Comparison of ENCODE assay signal across 8 cellular contexts in genomic region chr22:37498289-37498909, GRCh38. TPM values are rescaled to one million over a fixed set of nuclear protein-coding genes. Genes with fewer than 3 reads are reported as not detected.
A peak's percentile ranks its signal among the peaks of the same experiment; 100 is the strongest.
DNase-seq lines count a peak whose midpoint lies in the region; ATAC-seq and TF ChIP-seq lines count a peak whose summit lies in the region.

No MANE protein-coding gene starts in this region.

- no peak overlapping the region for H3K27ac Mint-ChIP-seq in CD4-positive, alpha-beta T cell

- no peak overlapping the region for H3K4me3 Mint-ChIP-seq in CD4-positive, alpha-beta T cell

- DNase-seq in CD4-positive, alpha-beta T cell: peak; percentile 56 to 78 (median 70)
- DNase-seq in HEK293T (ENCODE audit: extremely low spot score) (peak; percentile 86), WERI-Rb-1 (peak; percentile 83), cardiac fibroblast (ENCODE audit: low read depth in 2 of 2) (no peak), anterior cingulate cortex (lab: John Stamatoyannopoulos, UW) (no peak), OCI-M2 (lab: John Stamatoyannopoulos, UW; ENCODE audit: unreplicated experiment) (no peak)

- no peaks in the 10 kb centered on the region for H3K27me3 ChIP-seq in CD4-positive, alpha-beta T cell (ENCODE audit: control insufficient read depth, insufficient read depth, low read length)
- H3K27me3 ChIP-seq in WERI-Rb-1 (ENCODE audit: insufficient read depth, low read depth, severe bottlenecking) (no peaks in the 10 kb centered on the region), neutrophil (peaks cover 66% of the 10 kb centered on the region)

- no peaks in the 10 kb centered on the region for H3K4me1 ChIP-seq in neutrophil (ENCODE audit: control insufficient read depth in 1 of 2, insufficient read depth in 1 of 2, low read depth in 1 of 2, low read length in 1 of 2)

- no peaks in the 10 kb centered on the region for H3K36me3 Mint-ChIP-seq in CD4-positive, alpha-beta T cell (ENCODE audit: low read depth)

- no peak overlapping the region for H3K4me3 ChIP-seq in WERI-Rb-1 (ENCODE audit: low read depth, low read length)
- no peak overlapping the region for H3K4me3 ChIP-seq in cardiac fibroblast (replicated peaks in 1 of 2; ENCODE audit: low read depth in 2 of 2, low read length in 2 of 2)
- no peak overlapping the region for H3K4me3 ChIP-seq in neutrophil (ENCODE audit: low read depth in 1 of 2, low read length in 1 of 2)

- intact Hi-C loops in CD4-positive, alpha-beta T cell (cut with DNase I, micrococcal nuclease): loop anchor here (1.0 to 5.0 kb wide), 3 partner anchors 26 to 182 kb away; no protein-coding TSS in a partner anchor

- H3K9me3 Mint-ChIP-seq in CD4-positive, alpha-beta T cell: no peaks in the 10 kb centered on the region

- POLR2A ChIA-PET in CD4-positive, alpha-beta T cell (lab: Charles Lee): interaction anchor here (1.0 to 2.1 kb wide), 4 partner anchors 12 to 69 kb away, joined by 3 to 8 read pairs (median 4); partner anchors contain the start of gene MFNG
- POLR2A ChIA-PET in HEK293T (lab: Yijun Ruan, JAX): interaction anchor here (0.5 kb wide), 1 partner anchor 15 kb away, joined by 3 read pairs; no protein-coding TSS in a partner anchor

- no peaks in the 10 kb centered on the region for H3K9me3 ChIP-seq in CD4-positive, alpha-beta T cell (ENCODE audit: control insufficient read depth, low read length)
- H3K9me3 ChIP-seq in WERI-Rb-1 (ENCODE audit: severe bottlenecking) (no peaks in the 10 kb centered on the region), neutrophil (no peaks in the 10 kb centered on the region)

- peak; percentile 76 for TF ChIP-seq CTCF in CD4-positive, alpha-beta T cell (IDR thresholded peaks at IDR 0.05)
- peak; percentile 93 for TF ChIP-seq CTCF in WERI-Rb-1 (IDR thresholded peaks at IDR 0.05; ENCODE audit: low read depth, low read length)
- TF ChIP-seq CTCF in cardiac fibroblast (IDR thresholded peaks at IDR 0.05; ENCODE audit: low read depth, low read length): peak; percentile 13
- TF ChIP-seq CTCF in neutrophil (IDR thresholded peaks at IDR 0.05): peak; percentile 42

- peaks cover 3% of the 10 kb centered on the region for H3K36me3 ChIP-seq in WERI-Rb-1
- no peaks in the 10 kb centered on the region for H3K36me3 ChIP-seq in neutrophil

- no peak overlapping the region for H3K27ac ChIP-seq in CD4-positive, alpha-beta T cell (ENCODE audit: low read depth, low read length)
- peak overlapping the region; percentile 58 for H3K27ac ChIP-seq in WERI-Rb-1
- no peak overlapping the region for H3K27ac ChIP-seq in neutrophil

- ATAC-seq in CD4-positive, alpha-beta T cell (ENCODE audit: poor library complexity): peak; percentile 99
- no peak for ATAC-seq in HG03565 (IDR thresholded peaks at IDR 0.05; ENCODE audit: unreplicated experiment)

- H3K4me1 Mint-ChIP-seq in CD4-positive, alpha-beta T cell (ENCODE audit: low read depth): peaks cover 28% of the 10 kb centered on the region

- H3K27me3 Mint-ChIP-seq in CD4-positive, alpha-beta T cell: no peaks in the 10 kb centered on the region

- CTCF ChIA-PET in CD4-positive, alpha-beta T cell (lab: Charles Lee): interaction anchor here (0.5 to 3.6 kb wide), 7 partner anchors 8 to 290 kb away, joined by 3 to 41 read pairs (median 5); no protein-coding TSS in a partner anchor
- CTCF ChIA-PET in HEK293T (lab: Yijun Ruan, JAX): interaction anchor here (0.6 to 3.4 kb wide), 4 partner anchors 12 to 102 kb away, joined by 3 to 14 read pairs (median 4); partner anchors contain the start of gene MFNG

TF ChIP-seq in HEK293T, 16 proteins besides CTCF, POLR2A, EP300 and RAD21:
- no peak for TF ChIP-seq NFRKB (IDR thresholded peaks at IDR 0.05)
- TF ChIP-seq FOXM1 (IDR thresholded peaks at IDR 0.05; ENCODE audit: borderline replicate concordance): no peak
- no peak for TF ChIP-seq ARNT (IDR thresholded peaks at IDR 0.05)
- TF ChIP-seq PKNOX1 (IDR thresholded peaks at IDR 0.05): no peak
- TF ChIP-seq ZNF384 (IDR thresholded peaks at IDR 0.05): no peak
- no peak for TF ChIP-seq SUZ12 (IDR thresholded peaks at IDR 0.05)
- no peak for TF ChIP-seq FOXK2 (IDR thresholded peaks at IDR 0.05)
- no peak for TF ChIP-seq L3MBTL2 (conservative IDR thresholded peaks at IDR 0.05)
- no peak for TF ChIP-seq LEF1 (IDR thresholded peaks at IDR 0.05; ENCODE audit: borderline replicate concordance)
- TF ChIP-seq HDGF (IDR thresholded peaks at IDR 0.05; ENCODE audit: borderline replicate concordance): no peak
- TF ChIP-seq TARDBP (IDR thresholded peaks at IDR 0.05): no peak

RNA-seq across cellular contexts. Expression of gene MFNG, which starts 12.2 kb away (rescaled TPM):
- 10 to 100 TPM; 85.1 to 89.9 TPM for total RNA-seq in CD4-positive, alpha-beta T cell

RNA-seq across cellular contexts. Expression of gene CARD10, which starts 20.8 kb away (rescaled TPM):
- total RNA-seq in CD4-positive, alpha-beta T cell: under 1 TPM; 0.20 to 0.63 TPM

Comparison
In these comparisons a context has a peak if more than half of its experiments do, and no peak if none do; other contexts are left out.
1. DNase-seq: peak in CD4-positive, alpha-beta T cell (10 of 10), HEK293T (single experiment) and WERI-Rb-1 (single experiment); none in cardiac fibroblast (0 of 2), anterior cingulate cortex (0 of 58) and OCI-M2 (single experiment).
2. CTCF ChIP-seq: peak in every context shown above with its lines; median percentile 93 in WERI-Rb-1; 76 in CD4-positive, alpha-beta T cell; 42 in neutrophil; 13 in cardiac fibroblast.